1 cellular context compared by ENCODE assay signal in the genomic region with DNA sequence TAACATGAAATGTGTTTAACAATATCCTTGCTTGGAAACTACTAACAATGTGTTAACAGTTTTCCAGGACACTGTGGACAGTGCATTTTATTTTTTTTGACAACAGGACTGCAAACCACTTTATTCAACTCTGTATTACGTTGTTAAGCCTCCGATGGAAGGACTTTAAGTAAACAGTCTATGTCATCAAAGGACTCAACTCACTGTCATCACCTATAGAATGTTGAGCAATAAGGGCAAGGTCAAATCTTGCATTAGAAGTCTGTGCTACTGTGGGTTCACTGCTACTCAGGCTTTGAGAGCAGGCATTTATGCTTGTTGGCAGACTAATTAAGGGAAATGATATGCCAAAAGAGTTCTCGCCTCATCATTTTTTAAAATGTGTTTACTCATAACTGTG.
TF ChIP-seq lines count a peak whose summit lies in the region.

No MANE protein-coding gene starts in this region.

TF ChIP-seq in HepG2, 621 proteins besides CTCF, POLR2A, EP300 and RAD21 (continued from another document):
- TF ChIP-seq JUND (CRISPR knock-in tag; IDR thresholded peaks at IDR 0.05) = no peak
- TF ChIP-seq ZNF792 (CRISPR knock-in tag; IDR thresholded peaks at IDR 0.05) = no peak
- TF ChIP-seq REXO4 (CRISPR knock-in tag; IDR thresholded peaks at IDR 0.05; ENCODE audit: borderline replicate concordance) = no peak
- no peak for TF ChIP-seq ZNF709 (CRISPR knock-in tag; IDR thresholded peaks at IDR 0.05)
- TF ChIP-seq RBAK (CRISPR knock-in tag; IDR thresholded peaks at IDR 0.05) = no peak
- TF ChIP-seq SOX5 (CRISPR knock-in tag; IDR thresholded peaks at IDR 0.05; ENCODE audit: borderline replicate concordance) = peak; percentile 33; the same call in 1 of the 2 replicates
- TF ChIP-seq GTF2F1 (IDR thresholded peaks at IDR 0.05; ENCODE audit: low read length) = no peak
